ENCODE assay signal across 16 cellular contexts in genomic region chr14:67886221-67886620, GRCh38.
DNase-seq lines count a peak whose midpoint lies in the region; ATAC-seq and TF ChIP-seq lines count a peak whose summit lies in the region.
"Had no signal": no experiment of that assay in that cellular context is flagged by ENCODE, and none has a peak within 500 bp of the region (broad histone marks: within the 10 kb centered on the region; RNA-seq: fewer than 3 reads in every experiment).

No MANE protein-coding gene starts in this region.

- no peak overlapping the region for H2BK15ac ChIP-seq in neuronal stem cell (ENCODE audit: low read length)

- intact Hi-C loops in psoas muscle (cut with DNase I), result no loop called here
- intact Hi-C loops in CD4-positive, alpha-beta memory T cell (cut with micrococcal nuclease), result no loop called here

- H2BK5ac ChIP-seq in neuronal stem cell (ENCODE audit: low read length), result no peak overlapping the region

- no peaks in the 10 kb centered on the region for H3K79me1 ChIP-seq in neuronal stem cell (ENCODE audit: low read depth, low read length)

- H3K27ac Mint-ChIP-seq in WTC11 (peak overlapping the region; percentile 1; the same call in 1 of the 2 replicates), nephron (peak overlapping the region; percentile 23 to 87 (median 32))
- peak overlapping the region in 1 of 7 donors; percentile 17 for H3K27ac Mint-ChIP-seq in CD4-positive, alpha-beta memory T cell
- H3K27ac Mint-ChIP-seq: B cell had no signal

- no peak overlapping the region for H3K9ac ChIP-seq in neuronal stem cell (ENCODE audit: low read depth, low read length, poor library complexity)
- H3K9ac ChIP-seq: BLaER1 treated with 17β-estradiol and CSF1 and Interleukin-3, amounts not matched to agents 10 nM and 100 nM had no signal

- H3K36me3 ChIP-seq in psoas muscle (ENCODE audit: insufficient read depth in 1 of 2, low read depth in 1 of 2) (no peaks in the 10 kb centered on the region), neuronal stem cell (replicated peaks in 1 of 2; ENCODE audit: control insufficient read depth in 2 of 2, insufficient read depth in 2 of 2, low read length in 2 of 2) (peaks cover 0 to 2% of the 10 kb centered on the region in 2 donors)
- H3K36me3 ChIP-seq in CD4-positive, alpha-beta memory T cell (ENCODE audit: insufficient read depth, low read length), result no peaks in the 10 kb centered on the region
- H3K36me3 ChIP-seq: HAP-1 had no signal

- DNase-seq in DMS79 (lab: John Stamatoyannopoulos, UW) (peak; percentile 49), WTC11 (ENCODE audit: low spot score) (no peak), psoas muscle (no peak), GM13977 (ENCODE audit: low spot score) (no peak), neuronal stem cell (ENCODE audit: low spot score) (no peak)
- DNase-seq in CD4-positive, alpha-beta memory T cell, result no peak
- DNase-seq: 8988T; Caco-2; CD8-positive, alpha-beta memory T cell; GF-D8 had no signal

- H3K4me1 Mint-ChIP-seq in WTC11 (peaks cover 15% of the 10 kb centered on the region), nephron (peaks cover 28% of the 10 kb centered on the region)
- peaks cover 0 to 13% (median 9%) of the 10 kb centered on the region in 4 donors for H3K4me1 Mint-ChIP-seq in CD4-positive, alpha-beta memory T cell

- H3K27me3 Mint-ChIP-seq in WTC11 (ENCODE audit: low read depth), result no peaks in the 10 kb centered on the region
- H3K27me3 Mint-ChIP-seq in nephron (ENCODE audit: low read depth), result no peaks in the 10 kb centered on the region
- no peaks in the 10 kb centered on the region for H3K27me3 Mint-ChIP-seq in CD4-positive, alpha-beta memory T cell
- H3K27me3 Mint-ChIP-seq: B cell; CD8-positive, alpha-beta memory T cell had no signal

- H3K4me2 ChIP-seq in neuronal stem cell (ENCODE audit: insufficient read depth, low read length, poor library complexity, severe bottlenecking), result no peak overlapping the region
- H3K4me2 ChIP-seq: BLaER1 treated with 17β-estradiol and CSF1 and Interleukin-3, amounts not matched to agents 10 nM and 100 nM had no signal

- H3K36me3 Mint-ChIP-seq in WTC11, result no peaks in the 10 kb centered on the region
- no peaks in the 10 kb centered on the region for H3K36me3 Mint-ChIP-seq in nephron (ENCODE audit: low read depth)
- H3K36me3 Mint-ChIP-seq in CD4-positive, alpha-beta memory T cell, result peaks cover 5 to 8% of the 10 kb centered on the region in 2 donors

- H4K91ac ChIP-seq in neuronal stem cell (ENCODE audit: low read depth, low read length, poor library complexity), result no peak overlapping the region

- H3K4me3 Mint-ChIP-seq in WTC11, result no peak overlapping the region
- peak overlapping the region in 1 of 3 experiments; percentile 28 for H3K4me3 Mint-ChIP-seq in nephron
- H3K4me3 Mint-ChIP-seq in CD4-positive, alpha-beta memory T cell, result no peak overlapping the region
- H3K4me3 Mint-ChIP-seq: B cell; CD8-positive, alpha-beta memory T cell had no signal

- H3K9me3 Mint-ChIP-seq in WTC11, result no peaks in the 10 kb centered on the region
- no peaks in the 10 kb centered on the region for H3K9me3 Mint-ChIP-seq in nephron
- H3K9me3 Mint-ChIP-seq in CD4-positive, alpha-beta memory T cell, result no peaks in the 10 kb centered on the region
- H3K9me3 Mint-ChIP-seq: CD8-positive, alpha-beta memory T cell had no signal

- H2BK120ac ChIP-seq in neuronal stem cell (ENCODE audit: low read depth, low read length), result no peak overlapping the region

- H3K27me3 ChIP-seq in psoas muscle (ENCODE audit: insufficient read depth in 3 of 3, low read length in 2 of 3) (no peaks in the 10 kb centered on the region), neuronal stem cell (ENCODE audit: control insufficient read depth in 3 of 3, insufficient read depth in 3 of 3, low read depth in 1 of 3, low read length in 3 of 3) (no peaks in the 10 kb centered on the region)
- no peaks in the 10 kb centered on the region for H3K27me3 ChIP-seq in CD4-positive, alpha-beta memory T cell (ENCODE audit: insufficient read depth, low read length)
- H3K27me3 ChIP-seq: BLaER1 treated with 17β-estradiol and CSF1 and Interleukin-3, amounts not matched to agents 10 nM and 100 nM had no signal

- in situ Hi-C loops in GM13977 (cut with MboI; ENCODE audit: low pct_unique_long_range_greater_than_20kb, low sequenced_read_pairs, unreplicated experiment), result no loop called here

- POLR2A ChIA-PET in WTC11 (lab: Charles Lee), result no interaction called here
- POLR2A ChIA-PET in CD4-positive, alpha-beta memory T cell (lab: Charles Lee; ENCODE audit: partially characterized antibody), result no interaction called here

- no peak overlapping the region for H3K27ac ChIP-seq in psoas muscle
- H3K27ac ChIP-seq in CD4-positive, alpha-beta memory T cell (ENCODE audit: low read depth, low read length), result no peak overlapping the region
- no peak overlapping the region for H3K27ac ChIP-seq in neuronal stem cell (replicated peaks; ENCODE audit: low read length)
- H3K27ac ChIP-seq: BLaER1 treated with 17β-estradiol and CSF1 and Interleukin-3, amounts not matched to agents 10 nM and 100 nM had no signal

- no peak overlapping the region for H3K14ac ChIP-seq in neuronal stem cell (ENCODE audit: low read length)

- H2AK5ac ChIP-seq in neuronal stem cell (ENCODE audit: low read depth, low read length), result no peak overlapping the region

- ATAC-seq in WTC11, result no peak
- no peak for ATAC-seq in psoas muscle
- no peak for ATAC-seq in GM21737 (IDR thresholded peaks at IDR 0.05; ENCODE audit: unreplicated experiment)
- ATAC-seq: HepG2 had no signal

- H3K4me3 ChIP-seq in psoas muscle, result peak overlapping the region; percentile 26
- no peak overlapping the region for H3K4me3 ChIP-seq in CD4-positive, alpha-beta memory T cell (ENCODE audit: low read length in 2 of 2)
- no peak overlapping the region for H3K4me3 ChIP-seq in neuronal stem cell (ENCODE audit: low read length in 2 of 2)
- H3K4me3 ChIP-seq: BLaER1 treated with 17β-estradiol and CSF1 and Interleukin-3, amounts not matched to agents 10 nM and 100 nM; HAP-1 had no signal

- no peak overlapping the region for H3K4ac ChIP-seq in neuronal stem cell (ENCODE audit: low read length)

- H3K9me3 ChIP-seq in psoas muscle (no peaks in the 10 kb centered on the region), neuronal stem cell (replicated peaks in 1 of 2; ENCODE audit: control insufficient read depth in 2 of 2, insufficient read depth in 1 of 2, low read depth in 1 of 2, low read length in 2 of 2) (no peaks in the 10 kb centered on the region)
- no peaks in the 10 kb centered on the region for H3K9me3 ChIP-seq in CD4-positive, alpha-beta memory T cell (ENCODE audit: control insufficient read depth in 1 of 2, low read length in 2 of 2)
- H3K9me3 ChIP-seq: BLaER1 treated with 17β-estradiol and CSF1 and Interleukin-3, amounts not matched to agents 10 nM and 100 nM; Caco-2; HAP-1 had no signal

- no peak for TF ChIP-seq CTCF in WTC11 (IDR thresholded peaks at IDR 0.05)
- no peak for TF ChIP-seq CTCF in nephron (IDR thresholded peaks at IDR 0.05; ENCODE audit: unreplicated experiment in 3 of 3)
- TF ChIP-seq CTCF in psoas muscle (IDR thresholded peaks at IDR 0.05), result no peak
- no peak for TF ChIP-seq CTCF in GM13977 (IDR thresholded peaks at IDR 0.05; ENCODE audit: extremely low read depth, insufficient read depth, missing control alignments)

- CTCF ChIA-PET in WTC11 (lab: Charles Lee), result no interaction called here
- CTCF ChIA-PET in CD4-positive, alpha-beta memory T cell (lab: Charles Lee; ENCODE audit: partially characterized antibody), result interaction anchor here (0.9 to 1.5 kb wide), 2 partner anchors 9 to 48 kb away, joined by 4 read pairs; no protein-coding TSS in a partner anchor

- H2BK12ac ChIP-seq in neuronal stem cell (ENCODE audit: low read length), result no peak overlapping the region

- H3K4me1 ChIP-seq in psoas muscle (peaks cover 7% of the 10 kb centered on the region), neuronal stem cell (ENCODE audit: control insufficient read depth in 2 of 2, insufficient read depth in 1 of 2, low read depth in 1 of 2, low read length in 2 of 2) (peaks cover 0 to 1% of the 10 kb centered on the region in 2 donors)
- no peaks in the 10 kb centered on the region for H3K4me1 ChIP-seq in CD4-positive, alpha-beta memory T cell (ENCODE audit: insufficient read depth, low read length)
- H3K4me1 ChIP-seq: Caco-2 had no signal

- no peak overlapping the region for H3K18ac ChIP-seq in neuronal stem cell (ENCODE audit: low read length)

- H3K23ac ChIP-seq in neuronal stem cell (ENCODE audit: low read depth, low read length, poor library complexity), result no peak overlapping the region

- 47 to 64% (median 55%) methylated on average over 2 of the region's 2 CpGs for WGBS in psoas muscle, 3 donors
- no CpG with 5 or more reads among the region's 2 CpGs for WGBS in neuronal stem cell (ENCODE audit: extremely low coverage in 2 of 2, insufficient read length in 2 of 2, insufficient replicate concordance in 1 of 2), 2 donors

- H2AFZ ChIP-seq in neuronal stem cell (ENCODE audit: low read length), result no peak overlapping the region

- H4K8ac ChIP-seq in neuronal stem cell (ENCODE audit: low read depth, low read length), result no peak overlapping the region

TF ChIP-seq in WTC11, 78 proteins besides CTCF, POLR2A, EP300 and RAD21 (continues in another document):
- TF ChIP-seq ZNF396 (CRISPR knock-in tag; IDR thresholded peaks at IDR 0.05; ENCODE audit: borderline replicate concordance) (no peak), ZNF423 (CRISPR knock-in tag; IDR thresholded peaks at IDR 0.05) (no peak), ATF1 (CRISPR knock-in tag; IDR thresholded peaks at IDR 0.05) (no peak), ERG (CRISPR knock-in tag; IDR thresholded peaks at IDR 0.05) (no peak), JUN (CRISPR knock-in tag; IDR thresholded peaks at IDR 0.05) (no peak)
